ENCODE assay signal across 8 cellular contexts in the genomic region with DNA sequence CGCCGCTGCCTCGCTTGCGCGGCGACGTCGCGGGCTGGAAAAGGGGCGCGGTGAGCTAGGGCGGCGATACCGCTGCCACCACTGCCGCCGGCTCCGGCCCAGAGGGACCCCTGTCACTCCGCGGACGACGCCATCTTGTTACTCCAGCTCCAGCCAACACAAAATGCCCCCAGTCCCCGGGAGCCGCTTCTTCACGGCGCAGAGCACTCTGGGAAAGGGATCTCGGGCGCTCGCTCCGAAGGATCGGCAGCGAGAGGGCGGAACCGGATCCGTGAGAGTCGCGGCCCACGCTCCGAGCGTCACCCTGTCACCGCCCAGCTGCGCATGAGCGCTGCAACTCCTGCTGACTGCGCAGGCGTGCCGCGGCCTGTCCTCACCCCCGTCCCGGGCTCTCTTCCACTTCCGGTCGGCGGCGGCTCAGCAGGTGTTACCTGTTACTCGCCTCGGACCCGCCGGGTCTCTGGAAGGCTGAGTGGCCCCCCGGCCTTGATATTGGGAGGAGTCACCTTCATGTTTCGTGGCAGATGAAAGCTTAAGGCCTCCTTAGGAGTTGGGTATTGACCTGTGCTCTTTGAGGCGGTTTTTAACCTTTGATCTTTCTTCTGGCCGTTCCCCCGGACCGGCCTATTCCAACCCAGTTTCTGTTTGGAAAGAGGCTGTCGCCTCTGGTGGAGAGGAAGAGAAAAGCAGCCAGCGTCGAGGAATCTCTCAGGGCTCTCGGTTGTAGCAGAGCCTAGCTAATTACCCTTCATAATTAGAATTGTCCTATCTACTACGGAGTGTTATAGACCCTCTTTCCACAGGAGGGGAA. TPM values are rescaled to one million over a fixed set of nuclear protein-coding genes. Genes with fewer than 3 reads are reported as not detected.
DNase-seq lines count a peak whose midpoint lies in the region; ATAC-seq and TF ChIP-seq lines count a peak whose summit lies in the region.

CSNK1A1 (minus strand) TSS at position 213 of the 811 bp plus-strand sequence. CDS start 475 bp downstream, outside the sequence.

- H3K4me1 ChIP-seq in lung (ENCODE audit: control insufficient read depth in 2 of 2, insufficient read depth in 2 of 2, low read length in 2 of 2) = peaks cover 2 to 8% of the 10 kb centered on the region in 2 donors

- DNase-seq in COLO829 (ENCODE audit: low spot score) (peak; percentile 96), HS-5 (ENCODE audit: low read depth) (peak; percentile 93), NK-92 (lab: John Stamatoyannopoulos, UW; ENCODE audit: unreplicated experiment) (peak; percentile 86), lung (ENCODE audit: low spot score) (peak; percentile 98)
- peak; percentile 97 to 99 for DNase-seq in activated CD8-positive, alpha-beta memory T cell treated with anti-CD3 and anti-CD28 coated beads for 1 hour (ENCODE audit: extremely low read depth in 1 of 2, low read depth in 1 of 2)
- peak; percentile 97 for DNase-seq in effector CD4-positive, alpha-beta T cell
- DNase-seq in stimulated activated CD4-positive, alpha-beta T cell treated with anti-CD3 and anti-CD28 coated beads, TNF-alpha, amount 100 ng/mL, for 4 hours (ENCODE audit: low read depth in 3 of 3) = peak; percentile 96 to 98 (median 97)

- H3K9me3 ChIP-seq in lung (ENCODE audit: control insufficient read depth in 2 of 2, insufficient read depth in 1 of 2, low read length in 1 of 2) = no peaks in the 10 kb centered on the region

- H3K4me3 ChIP-seq in lung = peak within 1 kb of the TSS; percentile 95

- peaks cover 0 to 4% of the 10 kb centered on the region in 2 donors for H3K36me3 ChIP-seq in lung (ENCODE audit: control insufficient read depth in 2 of 2, insufficient read depth in 2 of 2, low read length in 2 of 2)

- peak; percentile 56 for TF ChIP-seq CTCF in lung (IDR thresholded peaks at IDR 0.05; ENCODE audit: control extremely low read depth, extremely low read depth)

- peak within 1 kb of the TSS; percentile 96 to 97 for H3K27ac ChIP-seq in lung (ENCODE audit: low read depth in 1 of 2, low read length in 1 of 2)

- H3K27me3 ChIP-seq in lung (ENCODE audit: control insufficient read depth, insufficient read depth) = no peaks in the 10 kb centered on the region

- 0% methylated on average over 60 to 67 of the region's 67 CpGs for WGBS in lung, 2 donors

- peak; percentile 87 for ATAC-seq in GM19468 (IDR thresholded peaks at IDR 0.05; ENCODE audit: extremely low read depth, unreplicated experiment)
- ATAC-seq in lung (ENCODE audit: insufficient read depth, low FRiP score) = peak; percentile 98

RNA-seq across cellular contexts. Expression of gene CSNK1A1, which starts in this region (rescaled TPM):
- 100 to 1,000 TPM; 277 to 299 TPM for total RNA-seq in lung
- 100 to 1,000 TPM in 1 of 2 donors, 10 to 100 TPM in 1; 48.6 to 108 TPM for polyA plus RNA-seq in lung

Comparison
In these comparisons a context has a peak if more than half of its experiments do, and no peak if none do; other contexts are left out.
1. Peak in every context shown above with its lines: DNase-seq, ATAC-seq, H3K4me3 ChIP-seq and H3K27ac ChIP-seq.